In the genomic region with DNA sequence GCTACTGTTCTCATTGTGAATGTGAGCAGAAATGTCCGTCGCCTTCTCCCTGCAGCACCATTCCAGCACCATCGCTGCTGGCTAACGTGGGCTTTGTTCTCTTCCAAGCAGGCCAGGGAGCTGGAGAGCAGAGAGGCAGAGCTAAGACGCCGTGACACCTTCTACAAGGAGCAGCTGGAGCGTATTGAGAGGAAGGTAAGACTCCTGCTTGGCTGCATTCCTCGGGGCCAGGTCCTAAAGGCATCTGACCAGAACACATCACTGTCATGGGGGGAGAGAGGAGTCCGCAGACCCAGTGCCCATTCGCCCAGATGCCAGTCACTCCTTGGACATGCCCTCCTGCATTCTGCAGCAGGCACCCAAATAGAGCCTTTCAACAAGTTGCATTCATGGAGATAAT, we compare ENCODE assay signal across 27 cellular contexts.
DNase-seq lines count a peak whose midpoint lies in the region; ATAC-seq, FAIRE-seq and TF ChIP-seq lines count a peak whose summit lies in the region.
"Had no signal": no experiment of that assay in that cellular context is flagged by ENCODE, and none has a peak within 500 bp of the region (broad histone marks: within the 10 kb centered on the region; RNA-seq: fewer than 3 reads in every experiment).

No MANE protein-coding gene starts in this region.

- H3K4me3 Mint-ChIP-seq in endodermal cell, result no peak overlapping the region
- H3K4me3 Mint-ChIP-seq in osteocyte (ENCODE audit: unreplicated experiment), result no peak overlapping the region
- H3K4me3 Mint-ChIP-seq: activated naive CD8-positive, alpha-beta T cell; naive B cell; T-helper 17 cell had no signal

- H3K9me3 Mint-ChIP-seq in endodermal cell (no peaks in the 10 kb centered on the region), osteocyte (ENCODE audit: unreplicated experiment) (no peaks in the 10 kb centered on the region)
- H3K9me3 Mint-ChIP-seq: naive B cell had no signal

- H3K9ac ChIP-seq in endodermal cell (ENCODE audit: extremely low read depth, low read length, poor library complexity, severe bottlenecking), result no peak overlapping the region
- H3K9ac ChIP-seq: KMS-11 had no signal

- no peaks in the 10 kb centered on the region for H3K36me3 ChIP-seq in cardiac muscle cell
- peaks cover 0 to 4% (median 0%) of the 10 kb centered on the region in 9 donors for H3K36me3 ChIP-seq in heart right ventricle
- no peaks in the 10 kb centered on the region for H3K36me3 ChIP-seq in endodermal cell (ENCODE audit: control insufficient read depth, insufficient read depth, low read length)
- H3K36me3 ChIP-seq: left ventricle myocardium inferior, transverse colon had no signal

- H3K4me1 ChIP-seq in cardiac muscle cell (ENCODE audit: low read depth) (peaks cover 15% of the 10 kb centered on the region), heart right ventricle (peaks cover 0 to 33% (median 6%) of the 10 kb centered on the region in 9 donors), endodermal cell (ENCODE audit: control insufficient read depth, insufficient read depth, low read length) (peaks cover 38% of the 10 kb centered on the region)

- DNase-seq in cardiac muscle cell (ENCODE audit: low read depth in 1 of 2, low spot score in 1 of 2) (no peak), heart right ventricle (no peak), endodermal cell (peak; percentile 80), osteocyte (ENCODE audit: extremely low spot score, unreplicated experiment) (peak; percentile 34), HTR-8/SVneo (ENCODE audit: insufficient read length, low spot score) (no peak), SHP77 (lab: John Stamatoyannopoulos, UW) (no peak)
- no peak for DNase-seq in NK-92 treated with Interleukin-12 subunit alpha and Interleukin-12 subunit beta, amount 100 ng/mL, for 24 hours (lab: John Stamatoyannopoulos, UW)
- DNase-seq: activated CD4-positive, alpha-beta T cell treated with anti-CD3 and anti-CD28 coated beads for 1 hour; activated effector memory CD4-positive, alpha-beta T cell treated with Interleukin-2 at 50 U/mL for 16 hours; Calu3; hypothalamus; left ventricle myocardium inferior; MM.1S; naive B cell; NCI-H2029 treated with DMSO at 0.1 percent for 48 hours; NCI-H2227 treated with DMSO at 0.1 percent for 48 hours; NCI-H526; nucleus accumbens; psoas muscle; Right ventricle myocardium superior; stimulated activated CD4-positive, alpha-beta T cell treated with anti-CD3 and anti-CD28 coated beads, Interleukin-4, amount 100 ng/mL, for 24 hours; T-helper 17 cell; transverse colon had no signal

- H3K27ac Mint-ChIP-seq in endodermal cell, result peak overlapping the region; percentile 64
- H3K27ac Mint-ChIP-seq in osteocyte (ENCODE audit: unreplicated experiment), result no peak overlapping the region
- H3K27ac Mint-ChIP-seq: activated naive CD8-positive, alpha-beta T cell; naive B cell; T-helper 17 cell had no signal

- peaks cover 62% of the 10 kb centered on the region for H3K4me1 Mint-ChIP-seq in endodermal cell
- peaks cover 23% of the 10 kb centered on the region for H3K4me1 Mint-ChIP-seq in osteocyte (ENCODE audit: unreplicated experiment)

- H3K27me3 ChIP-seq in cardiac muscle cell (no peaks in the 10 kb centered on the region), heart right ventricle (no peaks in the 10 kb centered on the region), endodermal cell (ENCODE audit: control insufficient read depth, insufficient read depth, low read length, poor library complexity, severe bottlenecking) (no peaks in the 10 kb centered on the region)
- H3K27me3 ChIP-seq: transverse colon had no signal

- no peaks in the 10 kb centered on the region for H3K9me3 ChIP-seq in cardiac muscle cell (ENCODE audit: low read depth)
- H3K9me3 ChIP-seq in heart right ventricle, result no peaks in the 10 kb centered on the region
- H3K9me3 ChIP-seq in endodermal cell (ENCODE audit: control insufficient read depth, low read length), result no peaks in the 10 kb centered on the region
- H3K9me3 ChIP-seq: A549, left ventricle myocardium inferior, psoas muscle, transverse colon had no signal

- FAIRE-seq in HTR-8/SVneo (lab: Jason Lieb, UNC), result no peak
- FAIRE-seq: A549 had no signal

- TF ChIP-seq CTCF in cardiac muscle cell (IDR thresholded peaks at IDR 0.05; ENCODE audit: low read depth, low read length), result no peak
- no peak for TF ChIP-seq CTCF in heart right ventricle (IDR thresholded peaks at IDR 0.05)
- no peak for TF ChIP-seq CTCF in endodermal cell (conservative IDR thresholded peaks at IDR 0.05)
- no peak for TF ChIP-seq CTCF in osteocyte (IDR thresholded peaks at IDR 0.05)

- H3K4me3 ChIP-seq in cardiac muscle cell (no peak overlapping the region), heart right ventricle (no peak overlapping the region), endodermal cell (ENCODE audit: low read length) (no peak overlapping the region)
- H3K4me3 ChIP-seq: A549, left ventricle myocardium inferior, psoas muscle, transverse colon had no signal

- peaks cover 5% of the 10 kb centered on the region for H3K36me3 Mint-ChIP-seq in endodermal cell (ENCODE audit: low read depth)
- H3K36me3 Mint-ChIP-seq in osteocyte (ENCODE audit: unreplicated experiment), result peaks cover 4% of the 10 kb centered on the region

- WGBS in heart right ventricle, 2 donors, result 90 to 92% methylated on average over 10 of the region's 10 CpGs
- WGBS in endodermal cell (ENCODE audit: insufficient coverage in 1 of 2, insufficient read length in 1 of 2), 2 experiments, result 77 to 89% methylated on average over 6 to 10 of the region's 10 CpGs

- ATAC-seq in heart right ventricle, result no peak
- ATAC-seq in HG03571 (IDR thresholded peaks at IDR 0.05; ENCODE audit: unreplicated experiment), result no peak
- ATAC-seq: A549, psoas muscle, T-helper 17 cell had no signal

- intact Hi-C loops in heart right ventricle (cut with DNase I), result no loop called here

- H3K27me3 Mint-ChIP-seq in endodermal cell (ENCODE audit: insufficient read depth) (no peaks in the 10 kb centered on the region), osteocyte (ENCODE audit: unreplicated experiment) (no peaks in the 10 kb centered on the region)
- H3K27me3 Mint-ChIP-seq: activated naive CD8-positive, alpha-beta T cell; naive B cell; T-helper 17 cell had no signal

- H3K27ac ChIP-seq in cardiac muscle cell (peak overlapping the region; percentile 97), heart right ventricle (no peak overlapping the region), endodermal cell (ENCODE audit: low read depth, low read length) (no peak overlapping the region)
- H3K27ac ChIP-seq: KMS-11, left ventricle myocardium inferior, psoas muscle, transverse colon had no signal

Comparison
In these comparisons a context has a peak if more than half of its experiments do, and no peak if none do; other contexts are left out.
1. DNase-seq: peak in endodermal cell (single experiment) and osteocyte (single experiment); none in cardiac muscle cell (0 of 2), heart right ventricle (0 of 2), NK-92 treated with Interleukin-12 subunit alpha and Interleukin-12 subunit beta, amount 100 ng/mL, for 24 hours (single experiment), HTR-8/SVneo (single experiment) and SHP77 (0 of 2).